In genomic region chrX:153688900-153689590, GRCh38 we compare ENCODE assay signal across 1 cellular context.
TF ChIP-seq lines count a peak whose summit lies in the region.

No MANE protein-coding gene starts in this region.

TF ChIP-seq in HepG2, 621 proteins besides CTCF, POLR2A, EP300 and RAD21:
- TF ChIP-seq ATM (IDR thresholded peaks at IDR 0.05; ENCODE audit: borderline replicate concordance) (no peak), NFAT5 (CRISPR knock-in tag; IDR thresholded peaks at IDR 0.05) (no peak), DMTF1 (CRISPR knock-in tag; IDR thresholded peaks at IDR 0.05) (no peak), BRD4 (CRISPR knock-in tag; IDR thresholded peaks at IDR 0.05) (no peak), ZNF629 (CRISPR knock-in tag; conservative IDR thresholded peaks at IDR 0.05) (no peak), ZNF891 (CRISPR knock-in tag; IDR thresholded peaks at IDR 0.05) (no peak), RBFOX2 (IDR thresholded peaks at IDR 0.05; ENCODE audit: low read depth, low read length) (peak; percentile 11), ARNT (IDR thresholded peaks at IDR 0.05) (no peak), ZNF451 (CRISPR knock-in tag; IDR thresholded peaks at IDR 0.05) (no peak), ZNF281 (CRISPR knock-in tag; IDR thresholded peaks at IDR 0.05; ENCODE audit: borderline replicate concordance) (peak; percentile 19; the same call in 1 of the 2 replicates), ZNF768 (CRISPR knock-in tag; IDR thresholded peaks at IDR 0.05) (no peak), NRL (CRISPR knock-in tag; IDR thresholded peaks at IDR 0.05; ENCODE audit: borderline replicate concordance) (no peak), ZFX (CRISPR knock-in tag; IDR thresholded peaks at IDR 0.05; ENCODE audit: low read depth) (no peak), HOXA3 (CRISPR knock-in tag; IDR thresholded peaks at IDR 0.05) (0 out of 2 replicates have a peak, but pooled peaks have one; percentile 14), PATZ1 (CRISPR knock-in tag; IDR thresholded peaks at IDR 0.05) (peak; percentile 57), ZBTB44 (CRISPR knock-in tag; IDR thresholded peaks at IDR 0.05) (no peak), ZNF430 (CRISPR knock-in tag; IDR thresholded peaks at IDR 0.05) (no peak), ZSCAN9 (CRISPR knock-in tag; IDR thresholded peaks at IDR 0.05; ENCODE audit: borderline replicate concordance) (no peak)
